1 cellular context compared by ENCODE assay signal in the genomic region with DNA sequence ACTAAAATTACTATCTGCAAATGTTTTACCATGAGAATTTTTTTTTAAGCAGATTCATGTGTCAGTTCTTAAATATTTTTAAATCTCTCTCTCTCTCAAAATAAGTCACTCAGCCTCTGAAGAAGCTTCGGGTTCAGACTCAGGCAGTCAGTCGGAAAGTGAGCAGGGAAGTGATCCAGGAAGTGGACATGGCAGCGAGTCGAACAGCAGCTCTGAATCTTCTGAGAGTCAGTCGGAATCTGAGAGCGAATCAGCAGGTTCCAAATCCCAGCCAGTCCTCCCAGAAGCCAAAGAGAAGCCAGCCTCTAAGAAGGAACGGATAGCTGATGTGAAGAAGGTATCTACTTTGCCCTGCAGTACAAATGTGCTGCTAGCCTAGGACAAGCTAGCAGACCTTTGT.
TF ChIP-seq lines count a peak whose summit lies in the region.

No MANE protein-coding gene starts in this region.

TF ChIP-seq in GM23338, 12 proteins besides CTCF, POLR2A, EP300 and RAD21 (continued from another document):
- TF ChIP-seq, protein P1, sequence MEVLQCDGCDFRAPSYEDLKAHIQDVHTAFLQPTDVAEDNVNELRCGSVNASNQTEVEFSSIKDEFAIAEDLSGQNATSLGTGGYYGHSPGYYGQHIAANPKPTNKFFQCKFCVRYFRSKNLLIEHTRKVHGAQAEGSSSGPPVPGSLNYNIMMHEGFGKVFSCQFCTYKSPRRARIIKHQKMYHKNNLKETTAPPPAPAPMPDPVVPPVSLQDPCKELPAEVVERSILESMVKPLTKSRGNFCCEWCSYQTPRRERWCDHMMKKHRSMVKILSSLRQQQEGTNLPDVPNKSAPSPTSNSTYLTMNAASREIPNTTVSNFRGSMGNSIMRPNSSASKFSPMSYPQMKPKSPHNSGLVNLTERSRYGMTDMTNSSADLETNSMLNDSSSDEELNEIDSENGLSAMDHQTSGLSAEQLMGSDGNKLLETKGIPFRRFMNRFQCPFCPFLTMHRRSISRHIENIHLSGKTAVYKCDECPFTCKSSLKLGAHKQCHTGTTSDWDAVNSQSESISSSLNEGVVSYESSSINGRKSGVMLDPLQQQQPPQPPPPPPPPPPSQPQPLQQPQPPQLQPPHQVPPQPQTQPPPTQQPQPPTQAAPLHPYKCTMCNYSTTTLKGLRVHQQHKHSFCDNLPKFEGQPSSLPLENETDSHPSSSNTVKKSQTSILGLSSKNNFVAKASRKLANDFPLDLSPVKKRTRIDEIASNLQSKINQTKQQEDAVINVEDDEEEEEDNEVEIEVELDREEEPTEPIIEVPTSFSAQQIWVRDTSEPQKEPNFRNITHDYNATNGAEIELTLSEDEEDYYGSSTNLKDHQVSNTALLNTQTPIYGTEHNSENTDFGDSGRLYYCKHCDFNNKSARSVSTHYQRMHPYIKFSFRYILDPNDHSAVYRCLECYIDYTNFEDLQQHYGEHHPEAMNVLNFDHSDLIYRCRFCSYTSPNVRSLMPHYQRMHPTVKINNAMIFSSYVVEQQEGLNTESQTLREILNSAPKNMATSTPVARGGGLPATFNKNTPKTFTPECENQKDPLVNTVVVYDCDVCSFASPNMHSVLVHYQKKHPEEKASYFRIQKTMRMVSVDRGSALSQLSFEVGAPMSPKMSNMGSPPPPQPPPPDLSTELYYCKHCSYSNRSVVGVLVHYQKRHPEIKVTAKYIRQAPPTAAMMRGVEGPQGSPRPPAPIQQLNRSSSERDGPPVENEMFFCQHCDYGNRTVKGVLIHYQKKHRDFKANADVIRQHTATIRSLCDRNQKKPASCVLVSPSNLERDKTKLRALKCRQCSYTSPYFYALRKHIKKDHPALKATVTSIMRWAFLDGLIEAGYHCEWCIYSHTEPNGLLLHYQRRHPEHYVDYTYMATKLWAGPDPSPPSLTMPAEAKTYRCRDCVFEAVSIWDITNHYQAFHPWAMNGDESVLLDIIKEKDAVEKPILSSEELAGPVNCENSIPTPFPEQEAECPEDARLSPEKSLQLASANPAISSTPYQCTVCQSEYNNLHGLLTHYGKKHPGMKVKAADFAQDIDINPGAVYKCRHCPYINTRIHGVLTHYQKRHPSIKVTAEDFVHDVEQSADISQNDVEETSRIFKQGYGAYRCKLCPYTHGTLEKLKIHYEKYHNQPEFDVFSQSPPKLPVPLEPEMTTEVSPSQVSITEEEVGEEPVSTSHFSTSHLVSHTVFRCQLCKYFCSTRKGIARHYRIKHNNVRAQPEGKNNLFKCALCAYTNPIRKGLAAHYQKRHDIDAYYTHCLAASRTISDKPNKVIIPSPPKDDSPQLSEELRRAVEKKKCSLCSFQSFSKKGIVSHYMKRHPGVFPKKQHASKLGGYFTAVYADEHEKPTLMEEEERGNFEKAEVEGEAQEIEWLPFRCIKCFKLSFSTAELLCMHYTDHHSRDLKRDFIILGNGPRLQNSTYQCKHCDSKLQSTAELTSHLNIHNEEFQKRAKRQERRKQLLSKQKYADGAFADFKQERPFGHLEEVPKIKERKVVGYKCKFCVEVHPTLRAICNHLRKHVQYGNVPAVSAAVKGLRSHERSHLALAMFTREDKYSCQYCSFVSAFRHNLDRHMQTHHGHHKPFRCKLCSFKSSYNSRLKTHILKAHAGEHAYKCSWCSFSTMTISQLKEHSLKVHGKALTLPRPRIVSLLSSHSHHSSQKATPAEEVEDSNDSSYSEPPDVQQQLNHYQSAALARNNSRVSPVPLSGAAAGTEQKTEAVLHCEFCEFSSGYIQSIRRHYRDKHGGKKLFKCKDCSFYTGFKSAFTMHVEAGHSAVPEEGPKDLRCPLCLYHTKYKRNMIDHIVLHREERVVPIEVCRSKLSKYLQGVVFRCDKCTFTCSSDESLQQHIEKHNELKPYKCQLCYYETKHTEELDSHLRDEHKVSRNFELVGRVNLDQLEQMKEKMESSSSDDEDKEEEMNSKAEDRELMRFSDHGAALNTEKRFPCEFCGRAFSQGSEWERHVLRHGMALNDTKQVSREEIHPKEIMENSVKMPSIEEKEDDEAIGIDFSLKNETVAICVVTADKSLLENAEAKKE (CRISPR knock-in tag; IDR thresholded peaks at IDR 0.05) = no peak
- no peak for TF ChIP-seq EZH2 (IDR thresholded peaks at IDR 0.05; ENCODE audit: low read depth, unreplicated experiment)
- TF ChIP-seq, protein P2, sequence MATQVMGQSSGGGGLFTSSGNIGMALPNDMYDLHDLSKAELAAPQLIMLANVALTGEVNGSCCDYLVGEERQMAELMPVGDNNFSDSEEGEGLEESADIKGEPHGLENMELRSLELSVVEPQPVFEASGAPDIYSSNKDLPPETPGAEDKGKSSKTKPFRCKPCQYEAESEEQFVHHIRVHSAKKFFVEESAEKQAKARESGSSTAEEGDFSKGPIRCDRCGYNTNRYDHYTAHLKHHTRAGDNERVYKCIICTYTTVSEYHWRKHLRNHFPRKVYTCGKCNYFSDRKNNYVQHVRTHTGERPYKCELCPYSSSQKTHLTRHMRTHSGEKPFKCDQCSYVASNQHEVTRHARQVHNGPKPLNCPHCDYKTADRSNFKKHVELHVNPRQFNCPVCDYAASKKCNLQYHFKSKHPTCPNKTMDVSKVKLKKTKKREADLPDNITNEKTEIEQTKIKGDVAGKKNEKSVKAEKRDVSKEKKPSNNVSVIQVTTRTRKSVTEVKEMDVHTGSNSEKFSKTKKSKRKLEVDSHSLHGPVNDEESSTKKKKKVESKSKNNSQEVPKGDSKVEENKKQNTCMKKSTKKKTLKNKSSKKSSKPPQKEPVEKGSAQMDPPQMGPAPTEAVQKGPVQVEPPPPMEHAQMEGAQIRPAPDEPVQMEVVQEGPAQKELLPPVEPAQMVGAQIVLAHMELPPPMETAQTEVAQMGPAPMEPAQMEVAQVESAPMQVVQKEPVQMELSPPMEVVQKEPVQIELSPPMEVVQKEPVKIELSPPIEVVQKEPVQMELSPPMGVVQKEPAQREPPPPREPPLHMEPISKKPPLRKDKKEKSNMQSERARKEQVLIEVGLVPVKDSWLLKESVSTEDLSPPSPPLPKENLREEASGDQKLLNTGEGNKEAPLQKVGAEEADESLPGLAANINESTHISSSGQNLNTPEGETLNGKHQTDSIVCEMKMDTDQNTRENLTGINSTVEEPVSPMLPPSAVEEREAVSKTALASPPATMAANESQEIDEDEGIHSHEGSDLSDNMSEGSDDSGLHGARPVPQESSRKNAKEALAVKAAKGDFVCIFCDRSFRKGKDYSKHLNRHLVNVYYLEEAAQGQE (IDR thresholded peaks at IDR 0.05; ENCODE audit: unreplicated experiment) = no peak
- TF ChIP-seq POLR2AphosphoS5 (IDR thresholded peaks at IDR 0.05; ENCODE audit: low read depth) = no peak
- TF ChIP-seq CREB1 (CRISPR knock-in tag; IDR thresholded peaks at IDR 0.05; ENCODE audit: low read depth) = no peak
- no peak for TF ChIP-seq ZNF331 (CRISPR knock-in tag; IDR thresholded peaks at IDR 0.05; ENCODE audit: low read depth)
- no peak for TF ChIP-seq NANOG (IDR thresholded peaks at IDR 0.05; ENCODE audit: borderline replicate concordance)
- TF ChIP-seq EZH2phosphoT487 (IDR thresholded peaks at IDR 0.05; ENCODE audit: unreplicated experiment) = no peak
